Comparison of ENCODE assay signal across 1 cellular context in the genomic region with DNA sequence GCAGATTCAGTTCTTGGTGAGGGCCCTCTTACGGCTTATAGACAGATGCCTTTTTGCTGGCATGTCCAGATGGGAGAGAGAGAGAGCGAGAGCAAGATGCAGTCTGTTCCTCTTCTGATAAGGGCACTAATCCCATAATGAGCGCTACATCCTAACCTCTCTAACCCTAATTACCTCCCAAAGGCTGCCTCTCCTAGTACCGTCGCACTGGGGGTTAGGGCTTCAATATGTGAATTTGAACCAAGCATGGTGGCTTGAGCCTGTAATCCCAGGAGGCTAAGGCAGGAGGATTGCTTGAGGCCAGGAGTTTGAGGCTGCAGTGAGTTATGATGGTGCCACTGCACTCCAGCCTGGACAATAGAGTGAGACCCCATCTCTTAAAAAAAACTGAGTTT.
TF ChIP-seq lines count a peak whose summit lies in the region.

No MANE protein-coding gene starts in this region.

TF ChIP-seq in K562, 482 proteins besides CTCF, POLR2A, EP300 and RAD21 (continued from another document):
- TF ChIP-seq FOXP1 (CRISPR knock-in tag; IDR thresholded peaks at IDR 0.05) = no peak
- TF ChIP-seq ZEB2 (IDR thresholded peaks at IDR 0.05) = peak; percentile 53; the same call in 1 of the 2 replicates
- no peak for TF ChIP-seq TEAD2 (tag; IDR thresholded peaks at IDR 0.05)
- peak; percentile 80 for TF ChIP-seq SMARCE1 (IDR thresholded peaks at IDR 0.05)
- TF ChIP-seq FOXA3 (CRISPR knock-in tag; conservative IDR thresholded peaks at IDR 0.05 in 1 of 2, IDR thresholded peaks at IDR 0.05 in 1 of 2) = peak in 1 of 2 experiments; percentile 54; a peak in 1 of 4 replicates
- no peak for TF ChIP-seq ZFP30 (CRISPR knock-in tag; IDR thresholded peaks at IDR 0.05; ENCODE audit: borderline replicate concordance)
- TF ChIP-seq LEF1 (IDR thresholded peaks at IDR 0.05) = peak; percentile 73
- no peak for TF ChIP-seq CBX2 (IDR thresholded peaks at IDR 0.05; ENCODE audit: insufficient read depth, low read length, poor library complexity, severe bottlenecking)
- TF ChIP-seq CBX3 (IDR thresholded peaks at IDR 0.05; ENCODE audit: borderline replicate concordance in 1 of 2, low read length in 2 of 2) = peak in 1 of 2 experiments; percentile 86; a peak in 1 of 3 replicates
- TF ChIP-seq SPI1 (IDR thresholded peaks at IDR 0.05; ENCODE audit: borderline replicate concordance, low read depth, low read length) = peak; percentile 5; the same call in 1 of the 2 replicates
- peak; percentile 89 for TF ChIP-seq NCOR1 (IDR thresholded peaks at IDR 0.05)
- TF ChIP-seq MLX (CRISPR knock-in tag; conservative IDR thresholded peaks at IDR 0.05) = no peak
- TF ChIP-seq CC2D1A (IDR thresholded peaks at IDR 0.05) = peak; percentile 66; the same call in 1 of the 2 replicates
- TF ChIP-seq, protein P1, sequence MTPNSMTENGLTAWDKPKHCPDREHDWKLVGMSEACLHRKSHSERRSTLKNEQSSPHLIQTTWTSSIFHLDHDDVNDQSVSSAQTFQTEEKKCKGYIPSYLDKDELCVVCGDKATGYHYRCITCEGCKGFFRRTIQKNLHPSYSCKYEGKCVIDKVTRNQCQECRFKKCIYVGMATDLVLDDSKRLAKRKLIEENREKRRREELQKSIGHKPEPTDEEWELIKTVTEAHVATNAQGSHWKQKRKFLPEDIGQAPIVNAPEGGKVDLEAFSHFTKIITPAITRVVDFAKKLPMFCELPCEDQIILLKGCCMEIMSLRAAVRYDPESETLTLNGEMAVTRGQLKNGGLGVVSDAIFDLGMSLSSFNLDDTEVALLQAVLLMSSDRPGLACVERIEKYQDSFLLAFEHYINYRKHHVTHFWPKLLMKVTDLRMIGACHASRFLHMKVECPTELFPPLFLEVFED (CRISPR knock-in tag; conservative IDR thresholded peaks at IDR 0.05) = no peak
- TF ChIP-seq, protein P2, sequence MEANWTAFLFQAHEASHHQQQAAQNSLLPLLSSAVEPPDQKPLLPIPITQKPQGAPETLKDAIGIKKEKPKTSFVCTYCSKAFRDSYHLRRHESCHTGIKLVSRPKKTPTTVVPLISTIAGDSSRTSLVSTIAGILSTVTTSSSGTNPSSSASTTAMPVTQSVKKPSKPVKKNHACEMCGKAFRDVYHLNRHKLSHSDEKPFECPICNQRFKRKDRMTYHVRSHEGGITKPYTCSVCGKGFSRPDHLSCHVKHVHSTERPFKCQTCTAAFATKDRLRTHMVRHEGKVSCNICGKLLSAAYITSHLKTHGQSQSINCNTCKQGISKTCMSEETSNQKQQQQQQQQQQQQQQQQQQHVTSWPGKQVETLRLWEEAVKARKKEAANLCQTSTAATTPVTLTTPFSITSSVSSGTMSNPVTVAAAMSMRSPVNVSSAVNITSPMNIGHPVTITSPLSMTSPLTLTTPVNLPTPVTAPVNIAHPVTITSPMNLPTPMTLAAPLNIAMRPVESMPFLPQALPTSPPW (CRISPR knock-in tag; IDR thresholded peaks at IDR 0.05) = peak; percentile 56
- no peak for TF ChIP-seq ZNF561 (CRISPR knock-in tag; conservative IDR thresholded peaks at IDR 0.05)
TF ChIP-seq in K562: peak in this region for 97.
